19 cellular contexts compared by ENCODE assay signal in genomic region chr12:99914206-99914605, GRCh38.
"Had no signal": no experiment of that assay in that cellular context is flagged by ENCODE, and none has a peak within 500 bp of the region (broad histone marks: within the 10 kb centered on the region; RNA-seq: fewer than 3 reads in every experiment).

No MANE protein-coding gene starts in this region.

- H3K4me3 ChIP-seq: body of pancreas, colonic mucosa, right atrium auricular region, skin epidermis, testis had no signal

- H3K27me3 Mint-ChIP-seq: activated CD4-positive, alpha-beta T cell treated with anti-CD3 and anti-CD28 coated beads, Interleukin-2, amount 10 ng/mL, durations not matched to agents 24 days and 14 days; activated T-cell treated with anti-CD3 and anti-CD28 coated beads, Interleukin-2, amount 50 U/mL, for 24 hours; central memory CD8-positive, alpha-beta T cell; progenitor cell of endocrine pancreas had no signal

- DNase-seq: activated CD4-positive, alpha-beta T cell treated with anti-CD3 and anti-CD28 coated beads, Interleukin-2, amount 10 ng/mL, durations not matched to agents 24 days and 14 days; activated CD4-positive, CD25-positive, alpha-beta regulatory T cell; activated CD8-positive, alpha-beta T cell treated with anti-CD3 and anti-CD28 coated beads for 36 hours; activated naive CD4-positive, alpha-beta T cell treated with anti-CD3 and anti-CD28 coated beads for 36 hours; activated T-cell treated with anti-CD3 and anti-CD28 coated beads, Interleukin-2, amount 50 U/mL, for 24 hours; body of pancreas; colonic mucosa; erythroblast; head of caudate nucleus; stimulated activated CD4-positive, alpha-beta T cell treated with anti-CD3 and anti-CD28 coated beads, Interleukin-15, amount 100 ng/mL, for 24 hours; stimulated activated CD4-positive, alpha-beta T cell treated with anti-CD3 and anti-CD28 coated beads, Interleukin-2, amount 100 ng/mL, for 48 hours; testis had no signal

- H3K4me3 Mint-ChIP-seq: activated CD4-positive, alpha-beta T cell treated with anti-CD3 and anti-CD28 coated beads, Interleukin-2, amount 10 ng/mL, durations not matched to agents 24 days and 14 days; activated CD8-positive, alpha-beta T cell treated with anti-CD3 and anti-CD28 coated beads for 36 hours; activated naive CD4-positive, alpha-beta T cell treated with anti-CD3 and anti-CD28 coated beads for 36 hours; activated T-cell treated with anti-CD3 and anti-CD28 coated beads, Interleukin-2, amount 50 U/mL, for 24 hours; central memory CD8-positive, alpha-beta T cell; neural crest cell; T-helper 2 cell treated with Interferon-gamma antibody and Interleukin-4, amounts not matched to agents 5 μg/mL and 100 μg/mL, for 36 hours had no signal

- H3K9me3 Mint-ChIP-seq: activated CD4-positive, alpha-beta T cell treated with anti-CD3 and anti-CD28 coated beads, Interleukin-2, amount 10 ng/mL, durations not matched to agents 24 days and 14 days; activated CD8-positive, alpha-beta T cell treated with anti-CD3 and anti-CD28 coated beads for 36 hours; activated naive CD4-positive, alpha-beta T cell treated with anti-CD3 and anti-CD28 coated beads for 36 hours; activated T-cell treated with anti-CD3 and anti-CD28 coated beads, Interleukin-2, amount 50 U/mL, for 24 hours; activated T-helper 2 cell treated with anti-CD3 and anti-CD28 coated beads, Interferon-gamma antibody, Interleukin-2, Interleukin-4, amounts not matched to agents 10 μg/mL and 5 μg/mL and 100 μg/mL, durations not matched to agents 14 hours and 24 hours and 36 hours; central memory CD8-positive, alpha-beta T cell; neural crest cell; T-helper 2 cell treated with Interferon-gamma antibody and Interleukin-4, amounts not matched to agents 5 μg/mL and 100 μg/mL, for 36 hours had no signal

- ATAC-seq: activated CD8-positive, alpha-beta T cell treated with anti-CD3 and anti-CD28 coated beads for 36 hours; body of pancreas had no signal

- H3K27ac Mint-ChIP-seq: activated CD4-positive, alpha-beta T cell treated with anti-CD3 and anti-CD28 coated beads, Interleukin-2, amount 10 ng/mL, durations not matched to agents 24 days and 14 days; activated CD8-positive, alpha-beta T cell treated with anti-CD3 and anti-CD28 coated beads for 36 hours; activated naive CD4-positive, alpha-beta T cell treated with anti-CD3 and anti-CD28 coated beads for 36 hours; activated T-cell treated with anti-CD3 and anti-CD28 coated beads, Interleukin-2, amount 50 U/mL, for 24 hours; activated T-helper 2 cell treated with anti-CD3 and anti-CD28 coated beads, Interferon-gamma antibody, Interleukin-2, Interleukin-4, amounts not matched to agents 10 μg/mL and 5 μg/mL and 100 μg/mL, durations not matched to agents 14 hours and 24 hours and 36 hours; progenitor cell of endocrine pancreas; T-helper 2 cell treated with Interferon-gamma antibody and Interleukin-4, amounts not matched to agents 5 μg/mL and 100 μg/mL, for 36 hours had no signal

- H3K27ac ChIP-seq: body of pancreas, colonic mucosa, right atrium auricular region, skin epidermis, testis had no signal

- H3K4me1 Mint-ChIP-seq: activated CD4-positive, alpha-beta T cell treated with anti-CD3 and anti-CD28 coated beads, Interleukin-2, amount 10 ng/mL, durations not matched to agents 24 days and 14 days; central memory CD8-positive, alpha-beta T cell; neural crest cell had no signal
